In the genomic region with DNA sequence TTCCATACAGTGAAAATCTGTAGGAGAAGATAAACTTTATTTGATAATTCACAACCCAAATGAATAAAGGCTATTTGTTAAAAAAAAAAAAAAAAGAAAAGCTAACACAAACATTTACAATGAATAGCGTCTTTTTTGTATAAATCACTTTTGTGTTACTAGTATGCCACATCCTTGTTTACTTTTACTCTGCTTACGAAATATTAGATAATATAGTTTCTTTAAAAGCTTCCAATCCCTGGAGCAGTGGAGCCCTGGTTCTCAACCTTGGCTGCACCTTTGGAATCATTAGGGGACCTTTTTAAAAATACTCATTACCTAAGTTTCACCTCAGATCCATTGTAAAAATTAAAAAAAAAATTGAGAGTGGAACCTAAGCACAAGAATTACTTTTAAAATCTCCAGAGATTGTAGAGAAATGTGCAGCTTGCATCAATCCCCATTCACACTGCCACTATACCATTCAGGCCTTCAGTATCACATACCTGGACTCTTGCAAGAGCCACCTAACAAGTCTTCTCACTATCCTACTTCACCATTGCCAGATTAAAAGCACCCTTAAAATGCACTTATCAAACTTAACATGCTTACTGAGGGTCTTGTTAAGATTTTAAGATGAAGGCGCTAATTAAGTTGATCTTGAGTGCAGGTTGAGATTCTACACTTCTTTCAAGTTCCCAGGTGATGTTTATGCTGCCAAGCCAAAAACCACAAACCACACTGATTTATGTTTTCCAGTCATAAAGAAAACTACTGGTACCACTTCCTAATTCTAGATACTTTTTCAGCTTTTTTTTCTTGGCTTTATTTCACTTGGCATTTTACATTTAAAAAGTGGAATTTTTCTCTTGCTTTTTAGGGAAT, we compare ENCODE assay signal across 1 cellular context.
TF ChIP-seq lines count a peak whose summit lies in the region.

No MANE protein-coding gene starts in this region.

TF ChIP-seq in GM12878, 131 proteins besides CTCF, POLR2A, EP300 and RAD21 (continued from another document and continues in another):
- TF ChIP-seq KAT2A (conservative IDR thresholded peaks at IDR 0.05; ENCODE audit: control insufficient read depth, low read depth, low read length) (no peak), MTA3 (IDR thresholded peaks at IDR 0.05; ENCODE audit: borderline replicate concordance, low read length) (peak; percentile 63; the same call in 1 of the 2 replicates), MYC (IDR thresholded peaks at IDR 0.05; ENCODE audit: insufficient read depth, insufficient read length, insufficient replicate concordance, low read length, severe bottlenecking) (no peak), CBFB (IDR thresholded peaks at IDR 0.05; ENCODE audit: low read depth) (peak; percentile 94), BHLHE40 (IDR thresholded peaks at IDR 0.05; ENCODE audit: borderline replicate concordance in 1 of 2, low read depth in 2 of 2, low read length in 1 of 2) (no peak), STAT1 (conservative IDR thresholded peaks at IDR 0.05) (no peak), KDM1A (IDR thresholded peaks at IDR 0.05; ENCODE audit: borderline replicate concordance) (no peak), HDAC2 (IDR thresholded peaks at IDR 0.05) (no peak), SP1 (IDR thresholded peaks at IDR 0.05; ENCODE audit: low read depth, low read length) (no peak), ATF7 (IDR thresholded peaks at IDR 0.05; ENCODE audit: low read depth) (peak; percentile 60; the same call in 1 of the 2 replicates), CEBPB (IDR thresholded peaks at IDR 0.05; ENCODE audit: borderline replicate concordance in 1 of 2, low read depth in 2 of 2, low read length in 2 of 2) (0 out of 4 replicates have a peak, but pooled peaks of 1 of the 2 experiments have one; percentile 32), IKZF2 (IDR thresholded peaks at IDR 0.05) (peak; percentile 91 to 93), ZBED1 (IDR thresholded peaks at IDR 0.05; ENCODE audit: borderline replicate concordance) (no peak), DPF2 (IDR thresholded peaks at IDR 0.05) (peak; percentile 95), SMAD5 (IDR thresholded peaks at IDR 0.05; ENCODE audit: low read depth) (no peak), SMARCA5 (IDR thresholded peaks at IDR 0.05) (no peak), BCL11A (IDR thresholded peaks at IDR 0.05; ENCODE audit: low read depth, low read length) (peak; percentile 92), BRCA1 (IDR thresholded peaks at IDR 0.05; ENCODE audit: low read depth, low read length) (no peak), NR2C2 (IDR thresholded peaks at IDR 0.05; ENCODE audit: borderline replicate concordance, control insufficient read depth, insufficient read length, low read depth) (no peak), ZNF384 (IDR thresholded peaks at IDR 0.05; ENCODE audit: borderline replicate concordance, low read depth, low read length) (peak; percentile 65; the same call in 1 of the 2 replicates), JUND (IDR thresholded peaks at IDR 0.05; ENCODE audit: low read depth, low read length) (peak; percentile 66; the same call in 1 of the 2 replicates), SIN3A (IDR thresholded peaks at IDR 0.05; ENCODE audit: low read depth, low read length) (no peak), SUZ12 (IDR thresholded peaks at IDR 0.05; ENCODE audit: unreplicated experiment) (no peak), FOS (IDR thresholded peaks at IDR 0.05; ENCODE audit: borderline replicate concordance, extremely low read depth, insufficient read length) (no peak), SIX5 (IDR thresholded peaks at IDR 0.05; ENCODE audit: low read depth, low read length, severe bottlenecking) (no peak), EGR1 (IDR thresholded peaks at IDR 0.05; ENCODE audit: borderline replicate concordance in 1 of 2, low read depth in 2 of 2, low read length in 2 of 2) (no peak), NR2C1 (IDR thresholded peaks at IDR 0.05) (no peak), FOXM1 (IDR thresholded peaks at IDR 0.05; ENCODE audit: low read depth, low read length) (peak; percentile 82; the same call in 1 of the 2 replicates), SREBF2 (IDR thresholded peaks at IDR 0.05; ENCODE audit: low read length) (no peak), JUNB (IDR thresholded peaks at IDR 0.05) (peak; percentile 88), ZZZ3 (IDR thresholded peaks at IDR 0.05; ENCODE audit: control insufficient read depth, insufficient read length, low read depth) (no peak), NRF1 (conservative IDR thresholded peaks at IDR 0.05; ENCODE audit: low read depth, low read length) (no peak)
- TF ChIP-seq, protein P1, sequence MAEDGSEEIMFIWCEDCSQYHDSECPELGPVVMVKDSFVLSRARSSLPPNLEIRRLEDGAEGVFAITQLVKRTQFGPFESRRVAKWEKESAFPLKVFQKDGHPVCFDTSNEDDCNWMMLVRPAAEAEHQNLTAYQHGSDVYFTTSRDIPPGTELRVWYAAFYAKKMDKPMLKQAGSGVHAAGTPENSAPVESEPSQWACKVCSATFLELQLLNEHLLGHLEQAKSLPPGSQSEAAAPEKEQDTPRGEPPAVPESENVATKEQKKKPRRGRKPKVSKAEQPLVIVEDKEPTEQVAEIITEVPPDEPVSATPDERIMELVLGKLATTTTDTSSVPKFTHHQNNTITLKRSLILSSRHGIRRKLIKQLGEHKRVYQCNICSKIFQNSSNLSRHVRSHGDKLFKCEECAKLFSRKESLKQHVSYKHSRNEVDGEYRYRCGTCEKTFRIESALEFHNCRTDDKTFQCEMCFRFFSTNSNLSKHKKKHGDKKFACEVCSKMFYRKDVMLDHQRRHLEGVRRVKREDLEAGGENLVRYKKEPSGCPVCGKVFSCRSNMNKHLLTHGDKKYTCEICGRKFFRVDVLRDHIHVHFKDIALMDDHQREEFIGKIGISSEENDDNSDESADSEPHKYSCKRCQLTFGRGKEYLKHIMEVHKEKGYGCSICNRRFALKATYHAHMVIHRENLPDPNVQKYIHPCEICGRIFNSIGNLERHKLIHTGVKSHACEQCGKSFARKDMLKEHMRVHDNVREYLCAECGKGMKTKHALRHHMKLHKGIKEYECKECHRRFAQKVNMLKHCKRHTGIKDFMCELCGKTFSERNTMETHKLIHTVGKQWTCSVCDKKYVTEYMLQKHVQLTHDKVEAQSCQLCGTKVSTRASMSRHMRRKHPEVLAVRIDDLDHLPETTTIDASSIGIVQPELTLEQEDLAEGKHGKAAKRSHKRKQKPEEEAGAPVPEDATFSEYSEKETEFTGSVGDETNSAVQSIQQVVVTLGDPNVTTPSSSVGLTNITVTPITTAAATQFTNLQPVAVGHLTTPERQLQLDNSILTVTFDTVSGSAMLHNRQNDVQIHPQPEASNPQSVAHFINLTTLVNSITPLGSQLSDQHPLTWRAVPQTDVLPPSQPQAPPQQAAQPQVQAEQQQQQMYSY (CRISPR knock-in tag; IDR thresholded peaks at IDR 0.05), result no peak
- TF ChIP-seq, protein P2, sequence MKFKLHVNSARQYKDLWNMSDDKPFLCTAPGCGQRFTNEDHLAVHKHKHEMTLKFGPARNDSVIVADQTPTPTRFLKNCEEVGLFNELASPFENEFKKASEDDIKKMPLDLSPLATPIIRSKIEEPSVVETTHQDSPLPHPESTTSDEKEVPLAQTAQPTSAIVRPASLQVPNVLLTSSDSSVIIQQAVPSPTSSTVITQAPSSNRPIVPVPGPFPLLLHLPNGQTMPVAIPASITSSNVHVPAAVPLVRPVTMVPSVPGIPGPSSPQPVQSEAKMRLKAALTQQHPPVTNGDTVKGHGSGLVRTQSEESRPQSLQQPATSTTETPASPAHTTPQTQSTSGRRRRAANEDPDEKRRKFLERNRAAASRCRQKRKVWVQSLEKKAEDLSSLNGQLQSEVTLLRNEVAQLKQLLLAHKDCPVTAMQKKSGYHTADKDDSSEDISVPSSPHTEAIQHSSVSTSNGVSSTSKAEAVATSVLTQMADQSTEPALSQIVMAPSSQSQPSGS (IDR thresholded peaks at IDR 0.05; ENCODE audit: low read length), result peak; percentile 90
- TF ChIP-seq, protein P3, sequence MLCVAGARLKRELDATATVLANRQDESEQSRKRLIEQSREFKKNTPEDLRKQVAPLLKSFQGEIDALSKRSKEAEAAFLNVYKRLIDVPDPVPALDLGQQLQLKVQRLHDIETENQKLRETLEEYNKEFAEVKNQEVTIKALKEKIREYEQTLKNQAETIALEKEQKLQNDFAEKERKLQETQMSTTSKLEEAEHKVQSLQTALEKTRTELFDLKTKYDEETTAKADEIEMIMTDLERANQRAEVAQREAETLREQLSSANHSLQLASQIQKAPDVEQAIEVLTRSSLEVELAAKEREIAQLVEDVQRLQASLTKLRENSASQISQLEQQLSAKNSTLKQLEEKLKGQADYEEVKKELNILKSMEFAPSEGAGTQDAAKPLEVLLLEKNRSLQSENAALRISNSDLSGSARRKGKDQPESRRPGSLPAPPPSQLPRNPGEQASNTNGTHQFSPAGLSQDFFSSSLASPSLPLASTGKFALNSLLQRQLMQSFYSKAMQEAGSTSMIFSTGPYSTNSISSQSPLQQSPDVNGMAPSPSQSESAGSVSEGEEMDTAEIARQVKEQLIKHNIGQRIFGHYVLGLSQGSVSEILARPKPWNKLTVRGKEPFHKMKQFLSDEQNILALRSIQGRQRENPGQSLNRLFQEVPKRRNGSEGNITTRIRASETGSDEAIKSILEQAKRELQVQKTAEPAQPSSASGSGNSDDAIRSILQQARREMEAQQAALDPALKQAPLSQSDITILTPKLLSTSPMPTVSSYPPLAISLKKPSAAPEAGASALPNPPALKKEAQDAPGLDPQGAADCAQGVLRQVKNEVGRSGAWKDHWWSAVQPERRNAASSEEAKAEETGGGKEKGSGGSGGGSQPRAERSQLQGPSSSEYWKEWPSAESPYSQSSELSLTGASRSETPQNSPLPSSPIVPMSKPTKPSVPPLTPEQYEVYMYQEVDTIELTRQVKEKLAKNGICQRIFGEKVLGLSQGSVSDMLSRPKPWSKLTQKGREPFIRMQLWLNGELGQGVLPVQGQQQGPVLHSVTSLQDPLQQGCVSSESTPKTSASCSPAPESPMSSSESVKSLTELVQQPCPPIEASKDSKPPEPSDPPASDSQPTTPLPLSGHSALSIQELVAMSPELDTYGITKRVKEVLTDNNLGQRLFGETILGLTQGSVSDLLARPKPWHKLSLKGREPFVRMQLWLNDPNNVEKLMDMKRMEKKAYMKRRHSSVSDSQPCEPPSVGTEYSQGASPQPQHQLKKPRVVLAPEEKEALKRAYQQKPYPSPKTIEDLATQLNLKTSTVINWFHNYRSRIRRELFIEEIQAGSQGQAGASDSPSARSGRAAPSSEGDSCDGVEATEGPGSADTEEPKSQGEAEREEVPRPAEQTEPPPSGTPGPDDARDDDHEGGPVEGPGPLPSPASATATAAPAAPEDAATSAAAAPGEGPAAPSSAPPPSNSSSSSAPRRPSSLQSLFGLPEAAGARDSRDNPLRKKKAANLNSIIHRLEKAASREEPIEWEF (IDR thresholded peaks at IDR 0.05; ENCODE audit: insufficient replicate concordance, low read depth, low read length), result no peak
- TF ChIP-seq, protein P4, sequence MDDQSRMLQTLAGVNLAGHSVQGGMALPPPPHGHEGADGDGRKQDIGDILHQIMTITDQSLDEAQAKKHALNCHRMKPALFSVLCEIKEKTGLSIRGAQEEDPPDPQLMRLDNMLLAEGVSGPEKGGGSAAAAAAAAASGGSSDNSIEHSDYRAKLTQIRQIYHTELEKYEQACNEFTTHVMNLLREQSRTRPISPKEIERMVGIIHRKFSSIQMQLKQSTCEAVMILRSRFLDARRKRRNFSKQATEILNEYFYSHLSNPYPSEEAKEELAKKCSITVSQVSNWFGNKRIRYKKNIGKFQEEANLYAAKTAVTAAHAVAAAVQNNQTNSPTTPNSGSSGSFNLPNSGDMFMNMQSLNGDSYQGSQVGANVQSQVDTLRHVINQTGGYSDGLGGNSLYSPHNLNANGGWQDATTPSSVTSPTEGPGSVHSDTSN (IDR thresholded peaks at IDR 0.05; ENCODE audit: insufficient replicate concordance, low read depth, low read length), result no peak
- TF ChIP-seq, protein P5, sequence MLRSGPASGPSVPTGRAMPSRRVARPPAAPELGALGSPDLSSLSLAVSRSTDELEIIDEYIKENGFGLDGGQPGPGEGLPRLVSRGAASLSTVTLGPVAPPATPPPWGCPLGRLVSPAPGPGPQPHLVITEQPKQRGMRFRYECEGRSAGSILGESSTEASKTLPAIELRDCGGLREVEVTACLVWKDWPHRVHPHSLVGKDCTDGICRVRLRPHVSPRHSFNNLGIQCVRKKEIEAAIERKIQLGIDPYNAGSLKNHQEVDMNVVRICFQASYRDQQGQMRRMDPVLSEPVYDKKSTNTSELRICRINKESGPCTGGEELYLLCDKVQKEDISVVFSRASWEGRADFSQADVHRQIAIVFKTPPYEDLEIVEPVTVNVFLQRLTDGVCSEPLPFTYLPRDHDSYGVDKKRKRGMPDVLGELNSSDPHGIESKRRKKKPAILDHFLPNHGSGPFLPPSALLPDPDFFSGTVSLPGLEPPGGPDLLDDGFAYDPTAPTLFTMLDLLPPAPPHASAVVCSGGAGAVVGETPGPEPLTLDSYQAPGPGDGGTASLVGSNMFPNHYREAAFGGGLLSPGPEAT (IDR thresholded peaks at IDR 0.05; ENCODE audit: low read depth), result peak; percentile 50; the same call in 1 of the 2 replicates
- TF ChIP-seq, protein P6, sequence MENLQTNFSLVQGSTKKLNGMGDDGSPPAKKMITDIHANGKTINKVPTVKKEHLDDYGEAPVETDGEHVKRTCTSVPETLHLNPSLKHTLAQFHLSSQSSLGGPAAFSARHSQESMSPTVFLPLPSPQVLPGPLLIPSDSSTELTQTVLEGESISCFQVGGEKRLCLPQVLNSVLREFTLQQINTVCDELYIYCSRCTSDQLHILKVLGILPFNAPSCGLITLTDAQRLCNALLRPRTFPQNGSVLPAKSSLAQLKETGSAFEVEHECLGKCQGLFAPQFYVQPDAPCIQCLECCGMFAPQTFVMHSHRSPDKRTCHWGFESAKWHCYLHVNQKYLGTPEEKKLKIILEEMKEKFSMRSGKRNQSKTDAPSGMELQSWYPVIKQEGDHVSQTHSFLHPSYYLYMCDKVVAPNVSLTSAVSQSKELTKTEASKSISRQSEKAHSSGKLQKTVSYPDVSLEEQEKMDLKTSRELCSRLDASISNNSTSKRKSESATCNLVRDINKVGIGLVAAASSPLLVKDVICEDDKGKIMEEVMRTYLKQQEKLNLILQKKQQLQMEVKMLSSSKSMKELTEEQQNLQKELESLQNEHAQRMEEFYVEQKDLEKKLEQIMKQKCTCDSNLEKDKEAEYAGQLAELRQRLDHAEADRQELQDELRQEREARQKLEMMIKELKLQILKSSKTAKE (IDR thresholded peaks at IDR 0.05; ENCODE audit: low read depth, poor library complexity, severe bottlenecking), result no peak
